ENCODE assay signal across 8 cellular contexts in the genomic region with DNA sequence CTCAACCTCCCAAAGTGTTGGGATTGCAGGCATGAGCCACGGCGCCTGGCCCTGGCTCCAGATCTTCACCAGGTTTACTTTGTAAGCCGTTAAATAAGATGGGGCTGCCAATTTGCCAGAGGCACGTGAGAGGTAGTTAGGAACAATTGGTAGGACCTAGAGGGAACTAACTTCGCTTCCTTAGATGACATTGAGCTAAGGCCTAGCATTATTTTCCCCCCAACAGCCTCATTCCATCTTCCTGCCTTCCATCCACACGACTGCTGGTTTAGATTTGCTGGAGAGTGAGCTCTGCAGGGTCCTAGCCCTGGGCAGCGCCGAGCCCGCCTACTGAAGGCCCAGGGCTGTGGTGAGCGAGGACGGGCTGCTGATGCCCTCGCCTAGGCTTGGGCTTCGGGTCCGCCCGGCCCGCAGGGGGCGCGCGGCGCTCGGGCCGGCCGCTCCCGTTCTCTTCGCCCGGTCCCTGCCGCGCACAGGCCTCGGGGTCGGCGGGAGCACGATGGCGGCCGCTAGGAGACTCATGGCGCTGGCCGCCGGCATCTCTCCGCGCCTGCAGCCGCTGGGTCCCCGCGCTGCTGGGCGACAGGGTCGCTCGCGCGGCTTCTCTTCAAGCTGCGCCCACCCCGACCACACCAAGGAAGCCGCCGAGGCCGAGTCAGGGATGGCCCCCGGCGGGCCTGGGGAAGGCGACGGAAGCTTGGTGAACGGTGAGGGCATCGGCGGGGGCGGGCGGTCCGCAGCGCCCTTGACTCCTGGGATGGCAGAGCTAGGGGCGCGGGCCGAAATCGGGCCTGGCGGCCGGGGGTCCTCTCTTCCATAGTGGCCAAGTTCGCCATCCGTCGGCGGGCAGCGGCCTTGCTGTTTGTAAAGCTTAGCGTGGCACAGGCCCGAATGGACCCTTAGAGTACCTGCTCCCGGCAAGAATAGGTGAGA. TPM values are rescaled to one million over a fixed set of nuclear protein-coding genes. Genes with fewer than 3 reads are reported as not detected.
A peak's percentile ranks its signal among the peaks of the same experiment; 100 is the strongest.
DNase-seq lines count a peak whose midpoint lies in the region; ATAC-seq and TF ChIP-seq lines count a peak whose summit lies in the region.

No MANE protein-coding gene starts in this region.

- intact Hi-C loops in testis (cut with DNase I; ENCODE audit: low total_unique reads) = loop anchor here (10.0 kb wide), 2 partner anchors 170 to 330 kb away; no protein-coding TSS in a partner anchor

- H3K27ac ChIP-seq in Karpas-422 (ENCODE audit: low read length) (peak overlapping the region; percentile 68), testis (peak overlapping the region; percentile 76 to 87)

- ATAC-seq in GM21825 (IDR thresholded peaks at IDR 0.05; ENCODE audit: unreplicated experiment) = peak; percentile 97
- ATAC-seq in omental fat pad (ENCODE audit: low FRiP score) = peak; percentile 99

- H3K36me3 ChIP-seq in Karpas-422 (ENCODE audit: insufficient read depth, low read length) (peaks cover 22% of the 10 kb centered on the region), testis (ENCODE audit: low read depth, missing control alignments) (no peaks in the 10 kb centered on the region)

- peaks cover 19% of the 10 kb centered on the region; the same call in 1 of the 2 replicates for H4K20me1 ChIP-seq in Karpas-422 (ENCODE audit: insufficient read depth, low read depth, low read length)

- peak overlapping the region; percentile 92 for H3K4me2 ChIP-seq in Karpas-422 (ENCODE audit: low read depth, low read length, poor library complexity, severe bottlenecking)

- peak in 1 of 3 donors; percentile 39 for TF ChIP-seq CTCF in omental fat pad (IDR thresholded peaks at IDR 0.05)
- peak; percentile 76 to 87 (median 82) for TF ChIP-seq CTCF in testis (IDR thresholded peaks at IDR 0.05)

- TF ChIP-seq POLR2A in testis (IDR thresholded peaks at IDR 0.05) = no peak

- peaks cover 43% of the 10 kb centered on the region for H3K79me2 ChIP-seq in Karpas-422 (ENCODE audit: low read length)

- 3 to 18% methylated on average over 8 to 57 of the region's 77 CpGs for WGBS in testis, 2 donors

- H3K4me3 ChIP-seq in Karpas-422 (ENCODE audit: low read length) (peak overlapping the region; percentile 89), testis (peak overlapping the region; percentile 94 to 97)

- H3K27me3 ChIP-seq in Karpas-422 (ENCODE audit: low read length) = no peaks in the 10 kb centered on the region
- no peaks in the 10 kb centered on the region for H3K27me3 ChIP-seq in testis

- H3K4me1 ChIP-seq in Karpas-422 (ENCODE audit: low read length) (peaks cover 17% of the 10 kb centered on the region), testis (peaks cover 11% of the 10 kb centered on the region)

- H3K9ac ChIP-seq in Karpas-422 (ENCODE audit: low read length) = peak overlapping the region; percentile 87

- H3K9me2 ChIP-seq in Karpas-422 (replicated peaks; ENCODE audit: insufficient read depth, low read length) = no peaks in the 10 kb centered on the region

- H3K9me3 ChIP-seq in Karpas-422 (ENCODE audit: low read length) (no peaks in the 10 kb centered on the region), testis (no peaks in the 10 kb centered on the region)

- peak; percentile 77 for DNase-seq in G401 (ENCODE audit: low spot score)
- peak; percentile 93 for DNase-seq in Karpas-422
- peak; percentile 85 for DNase-seq in SHP77 treated with DMSO at 0.1 percent for 48 hours (lab: John Stamatoyannopoulos, UW)
- DNase-seq in activated naive CD4-positive, alpha-beta T cell treated with Interleukin-2 at 50 U/mL for 16 hours = peak; percentile 79
- DNase-seq in germinal center (ENCODE audit: low spot score) = peak; percentile 92
- DNase-seq in omental fat pad (ENCODE audit: low spot score) = no peak
- DNase-seq in testis = peak; percentile 84

- in situ Hi-C loops in G401 (cut with HindIII; ENCODE audit: low sequenced_read_pairs) = no loop called here

- peak overlapping the region; percentile 86 for H2AFZ ChIP-seq in Karpas-422 (ENCODE audit: low read length)

RNA-seq across cellular contexts. Expression of gene DHX30, which starts 21.9 kb away (rescaled TPM):
- 142 and 168 TPM in 2 replicates for total RNA-seq in G401 (2014; rRNA removed; shearing (Covaris generic))
- 58.6 and 106 TPM in 2 replicates for total RNA-seq in Karpas-422 (2014; rRNA removed; shearing (Covaris generic); ENCODE audit: low replicate concordance)
- 10 to 100 TPM; 43.4 to 91.7 (median 51.5) TPM for total RNA-seq in omental fat pad
- 100 to 1,000 TPM; 178 to 187 TPM for total RNA-seq in testis
- 216 TPM for polyA plus RNA-seq in testis (ENCODE audit: insufficient read depth, low read depth, low replicate concordance)

RNA-seq across cellular contexts. Expression of gene SMARCC1, which starts 43.1 kb away (rescaled TPM):
- total RNA-seq in G401 (2014; rRNA removed; shearing (Covaris generic)) = 44.6 and 63.4 TPM in 2 replicates
- 59.2 and 71.3 TPM in 2 replicates for total RNA-seq in Karpas-422 (2014; rRNA removed; shearing (Covaris generic); ENCODE audit: low replicate concordance)
- total RNA-seq in omental fat pad = 10 to 100 TPM; 21.3 to 43.4 (median 32.2) TPM
- total RNA-seq in testis = 10 to 100 TPM; 64.4 to 80.1 TPM
- polyA plus RNA-seq in testis (ENCODE audit: insufficient read depth, low read depth, low replicate concordance) = 48.1 TPM
